Comparison of ENCODE assay signal across 8 cellular contexts in the genomic region with DNA sequence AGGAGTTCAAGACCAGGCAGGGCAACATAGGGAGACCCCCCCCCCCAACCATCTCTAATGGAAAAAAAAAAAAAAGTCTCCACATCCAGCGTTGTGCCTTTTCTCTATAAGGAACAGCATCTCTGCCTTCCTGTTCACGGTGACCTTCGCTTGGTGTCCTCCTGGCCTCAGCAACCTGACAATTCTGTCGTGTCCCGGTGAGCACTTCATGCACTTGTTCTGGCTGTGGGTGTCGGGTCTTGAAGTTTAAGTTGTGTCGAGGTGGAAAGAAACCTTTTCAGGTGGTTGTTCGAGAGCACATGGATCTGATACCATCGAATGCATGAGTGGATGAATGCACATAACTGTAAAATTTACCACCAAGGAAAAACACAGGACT. TPM values are rescaled to one million over a fixed set of nuclear protein-coding genes. Genes with fewer than 3 reads are reported as not detected.
DNase-seq lines count a peak whose midpoint lies in the region; ATAC-seq and TF ChIP-seq lines count a peak whose summit lies in the region.

No MANE protein-coding gene starts in this region.

- peaks cover 33% of the 10 kb centered on the region for H3K79me2 ChIP-seq in Karpas-422 (ENCODE audit: low read length)

- H3K27me3 ChIP-seq in Karpas-422 (ENCODE audit: low read length), result no peaks in the 10 kb centered on the region
- no peaks in the 10 kb centered on the region for H3K27me3 ChIP-seq in naive thymus-derived CD4-positive, alpha-beta T cell (ENCODE audit: control insufficient read depth in 2 of 2, insufficient read depth in 2 of 2, low read length in 2 of 2)

- peaks cover 32% of the 10 kb centered on the region for H3K36me3 Mint-ChIP-seq in chondrocyte (ENCODE audit: low read depth)
- peaks cover 7 to 60% (median 52%) of the 10 kb centered on the region in 5 donors for H3K36me3 Mint-ChIP-seq in naive thymus-derived CD4-positive, alpha-beta T cell

- H3K4me3 Mint-ChIP-seq in chondrocyte (ENCODE audit: unreplicated experiment), result peak overlapping the region; percentile 89
- H3K4me3 Mint-ChIP-seq in naive thymus-derived CD4-positive, alpha-beta T cell, result peak overlapping the region; percentile 92 to 99 (median 95)

- H4K20me1 ChIP-seq in Karpas-422 (ENCODE audit: insufficient read depth, low read depth, low read length), result no peaks in the 10 kb centered on the region

- no peaks in the 10 kb centered on the region for H3K9me2 ChIP-seq in Karpas-422 (replicated peaks; ENCODE audit: insufficient read depth, low read length)

- POLR2A ChIA-PET in naive thymus-derived CD4-positive, alpha-beta T cell (lab: Charles Lee), result interaction anchor here (1.0 kb wide), 1 partner anchor 14 kb away, joined by 4 read pairs; no protein-coding TSS in a partner anchor

- no peak for ATAC-seq in naive thymus-derived CD4-positive, alpha-beta T cell
- ATAC-seq in HG02763 (IDR thresholded peaks at IDR 0.05; ENCODE audit: unreplicated experiment) (no peak), GM18861 (IDR thresholded peaks at IDR 0.05; ENCODE audit: unreplicated experiment) (no peak)

- H3K4me1 ChIP-seq in Karpas-422 (ENCODE audit: low read length), result peaks cover 15% of the 10 kb centered on the region
- peaks cover 0 to 10% of the 10 kb centered on the region in 2 donors for H3K4me1 ChIP-seq in naive thymus-derived CD4-positive, alpha-beta T cell (ENCODE audit: control insufficient read depth in 2 of 2, insufficient read depth in 2 of 2, low read length in 2 of 2)

- H3K27ac ChIP-seq in Karpas-422 (ENCODE audit: low read length), result peak overlapping the region; percentile 62
- H3K27ac ChIP-seq in naive thymus-derived CD4-positive, alpha-beta T cell (ENCODE audit: low read depth, low read length), result peak overlapping the region; percentile 85

- H3K4me3 ChIP-seq in AG10803 (ENCODE audit: low read length) (peak overlapping the region; percentile 82), Karpas-422 (ENCODE audit: low read length) (peak overlapping the region; percentile 77)
- peak overlapping the region; percentile 74 for H3K4me3 ChIP-seq in naive thymus-derived CD4-positive, alpha-beta T cell (ENCODE audit: low read length)

- H3K9me3 ChIP-seq in Karpas-422 (ENCODE audit: low read length), result peaks cover 25% of the 10 kb centered on the region
- peaks cover 0 to 35% (median 6%) of the 10 kb centered on the region in 3 experiments for H3K9me3 ChIP-seq in naive thymus-derived CD4-positive, alpha-beta T cell (ENCODE audit: control insufficient read depth in 2 of 3, low read length in 3 of 3)

- no peak overlapping the region; the same call in 1 of the 2 replicates for H2AFZ ChIP-seq in Karpas-422 (ENCODE audit: low read length)

- H3K4me2 ChIP-seq in Karpas-422 (ENCODE audit: low read depth, low read length, poor library complexity, severe bottlenecking), result peak overlapping the region; percentile 80

- no peak for DNase-seq in AG10803 (ENCODE audit: low read depth)
- DNase-seq in Karpas-422, result no peak
- DNase-seq in chondrocyte (ENCODE audit: low spot score), result no peak
- DNase-seq in naive thymus-derived CD4-positive, alpha-beta T cell, result no peak
- no peak for DNase-seq in DMS53 treated with DMSO at 0.1 percent for 48 hours (lab: John Stamatoyannopoulos, UW; ENCODE audit: unreplicated experiment)
- no peak for DNase-seq in SW 1271 (lab: John Stamatoyannopoulos, UW)

- CTCF ChIA-PET in naive thymus-derived CD4-positive, alpha-beta T cell (lab: Charles Lee), result interaction anchor here (1.1 to 1.2 kb wide), 2 partner anchors 14 to 120 kb away, joined by 3 read pairs; no protein-coding TSS in a partner anchor

- H3K27me3 Mint-ChIP-seq in chondrocyte (ENCODE audit: low read depth), result no peaks in the 10 kb centered on the region
- peaks cover 0 to 2% (median 0%) of the 10 kb centered on the region in 5 donors for H3K27me3 Mint-ChIP-seq in naive thymus-derived CD4-positive, alpha-beta T cell

- no peak for TF ChIP-seq CTCF in AG10803 (conservative IDR thresholded peaks at IDR 0.05; ENCODE audit: low read length)
- TF ChIP-seq CTCF in chondrocyte (IDR thresholded peaks at IDR 0.05), result no peak

- intact Hi-C loops in naive thymus-derived CD4-positive, alpha-beta T cell (cut with micrococcal nuclease), result loop anchor here (1.0 to 5.0 kb wide), 10 partner anchors 15 to 492 kb away; a partner anchor contains a TSS

- H3K4me1 Mint-ChIP-seq in chondrocyte (ENCODE audit: low read depth), result peaks cover 11% of the 10 kb centered on the region
- peaks cover 6 to 46% (median 29%) of the 10 kb centered on the region in 7 donors for H3K4me1 Mint-ChIP-seq in naive thymus-derived CD4-positive, alpha-beta T cell

- peak overlapping the region; percentile 54 for H3K27ac Mint-ChIP-seq in chondrocyte (ENCODE audit: unreplicated experiment)
- peak overlapping the region in 8 of 9 donors; percentile 78 to 97 (median 94) for H3K27ac Mint-ChIP-seq in naive thymus-derived CD4-positive, alpha-beta T cell

- H3K9ac ChIP-seq in Karpas-422 (ENCODE audit: low read length), result peak overlapping the region; percentile 83

- peaks cover 45% of the 10 kb centered on the region for H3K9me3 Mint-ChIP-seq in chondrocyte (ENCODE audit: low read depth)
- peaks cover 0 to 85% (median 55%) of the 10 kb centered on the region in 11 donors for H3K9me3 Mint-ChIP-seq in naive thymus-derived CD4-positive, alpha-beta T cell

- H3K36me3 ChIP-seq in Karpas-422 (ENCODE audit: insufficient read depth, low read length), result peaks cover 38% of the 10 kb centered on the region
- peaks cover 0 to 20% (median 0%) of the 10 kb centered on the region in 3 experiments for H3K36me3 ChIP-seq in naive thymus-derived CD4-positive, alpha-beta T cell (ENCODE audit: control insufficient read depth in 2 of 3, insufficient read depth in 3 of 3, low read length in 3 of 3)

RNA-seq across cellular contexts. Expression of a gene that starts 0.6 kb away (rescaled TPM):
- total RNA-seq in Karpas-422 (2014; rRNA removed; shearing (Covaris generic); ENCODE audit: low replicate concordance), result 8.4 and 42.2 TPM in 2 replicates
- total RNA-seq in chondrocyte, result 9.9 to 16.6 TPM (median 10.8 TPM) in 3 replicates
- total RNA-seq in naive thymus-derived CD4-positive, alpha-beta T cell, result 10 to 100 TPM in 4 of 5 experiments, 1 to 10 TPM in 1; 9.1 to 58.2 (median 16.5) TPM
- polyA plus RNA-seq in naive thymus-derived CD4-positive, alpha-beta T cell, result 10 to 100 TPM; 52.2 to 56.2 TPM

RNA-seq across cellular contexts. Expression of a gene that starts 14.9 kb away (rescaled TPM):
- total RNA-seq in Karpas-422 (2014; rRNA removed; shearing (Covaris generic); ENCODE audit: low replicate concordance), result 6.9 and 14.4 TPM in 2 replicates
- 6.9 to 12.2 TPM (median 10.5 TPM) in 3 replicates for total RNA-seq in chondrocyte
- 10 to 100 TPM in 4 of 5 experiments, 1 to 10 TPM in 1; 9.1 to 19.1 (median 15.5) TPM for total RNA-seq in naive thymus-derived CD4-positive, alpha-beta T cell
- polyA plus RNA-seq in naive thymus-derived CD4-positive, alpha-beta T cell, result 10 to 100 TPM in 1 of 2 donors, 1 to 10 TPM in 1; 9.8 to 28.5 TPM

RNA-seq across cellular contexts. Expression of a gene that starts 38.2 kb away (rescaled TPM):
- total RNA-seq in Karpas-422 (2014; rRNA removed; shearing (Covaris generic); ENCODE audit: low replicate concordance), result 2.5 and 5.0 TPM in 2 replicates
- 3.7 to 8.5 TPM (median 4.4 TPM) in 3 replicates for total RNA-seq in chondrocyte
- total RNA-seq in naive thymus-derived CD4-positive, alpha-beta T cell, result 1 to 10 TPM in 3 of 5 experiments, under 1 TPM in 2; 0.21 to 4.3 (median 1.1) TPM
- polyA plus RNA-seq in naive thymus-derived CD4-positive, alpha-beta T cell, result 1 to 10 TPM in 1 of 2 donors, under 1 TPM in 1; 0.73 to 1.2 TPM
